Comparison of ENCODE assay signal across 19 cellular contexts in genomic region chr10:84406592-84406991, GRCh38.
"Had no signal": no experiment of that assay in that cellular context is flagged by ENCODE, and none has a peak within 500 bp of the region (broad histone marks: within the 10 kb centered on the region; RNA-seq: fewer than 3 reads in every experiment).

No MANE protein-coding gene starts in this region.

- H3K4me3 Mint-ChIP-seq: effector memory CD8-positive, alpha-beta T cell had no signal

- H3K27me3 Mint-ChIP-seq: effector memory CD8-positive, alpha-beta T cell had no signal

- H3K4me3 ChIP-seq: body of pancreas, gastroesophageal sphincter, hepatocyte, psoas muscle, suprapubic skin, vagina had no signal

- DNase-seq: activated CD4-positive, alpha-beta T cell treated with anti-CD3 and anti-CD28 coated beads, Interleukin-2, amount 50 U/mL, for 48 hours; activated CD8-positive, alpha-beta memory T cell treated with anti-CD3 and anti-CD28 coated beads, Interleukin-2, amount 50 U/mL, for 4 hours; activated T-cell treated with anti-CD3 and anti-CD28 coated beads, Interleukin-2, amount 50 U/mL, for 72 hours; body of pancreas; central memory CD4-positive, alpha-beta T cell; cortex of kidney; effector memory CD8-positive, alpha-beta T cell; kidney glomerular epithelial cell; midbrain; psoas muscle; stimulated activated CD4-positive, alpha-beta T cell treated with anti-CD3 and anti-CD28 coated beads, Interleukin-12 subunit alpha, Interleukin-12 subunit beta, amount 100 ng/mL, for 4 hours; stimulated activated naive CD8-positive, alpha-beta T cell treated with anti-CD3 and anti-CD28 coated beads, Interleukin-15, Interleukin-2, amounts not matched to agents 100 U/mL and 50 U/mL, for 24 hours; T-helper 2 cell had no signal

- ATAC-seq: activated CD4-positive, CD25-positive, alpha-beta regulatory T cell treated with anti-CD3 and anti-CD28 coated beads, Interleukin-2, amount 50 U/mL, for 24 hours; body of pancreas; effector memory CD8-positive, alpha-beta T cell; gastroesophageal sphincter; psoas muscle; sciatic nerve; stimulated activated naive CD8-positive, alpha-beta T cell treated with anti-CD3 and anti-CD28 coated beads, Interleukin-15, Interleukin-2, amounts not matched to agents 100 U/mL and 50 U/mL, for 24 hours had no signal
